Comparison of ENCODE assay signal across 9 cellular contexts in genomic region chr9:81557957-81558791, GRCh38.
DNase-seq lines count a peak whose midpoint lies in the region; ATAC-seq and TF ChIP-seq lines count a peak whose summit lies in the region.
"Had no signal": no experiment of that assay in that cellular context is flagged by ENCODE, and none has a peak within 500 bp of the region (broad histone marks: within the 10 kb centered on the region; RNA-seq: fewer than 3 reads in every experiment).

No MANE protein-coding gene starts in this region.

- no peaks in the 10 kb centered on the region for H3K27me3 Mint-ChIP-seq in activated naive CD8-positive, alpha-beta T cell treated with anti-CD3 and anti-CD28 coated beads, Interleukin-2, amount 50 U/mL, for 24 hours
- no peaks in the 10 kb centered on the region for H3K27me3 Mint-ChIP-seq in chondrocyte (ENCODE audit: low read depth)

- peak overlapping the region; percentile 50 to 72 (median 60) for H3K27ac ChIP-seq in gastroesophageal sphincter
- H3K27ac ChIP-seq in psoas muscle: peak overlapping the region; percentile 10

- peak; percentile 59 for DNase-seq in Caki2 (ENCODE audit: low read depth)
- DNase-seq in RPMI7951 (ENCODE audit: low read depth): peak; percentile 74
- DNase-seq in psoas muscle: no peak
- no peak for DNase-seq in activated naive CD8-positive, alpha-beta T cell treated with anti-CD3 and anti-CD28 coated beads, Interleukin-2, amount 50 U/mL, for 24 hours
- DNase-seq in activated gamma-delta T cell (lab: John Stamatoyannopoulos, UW): no peak
- DNase-seq in chondrocyte (ENCODE audit: low spot score): no peak

- no peak overlapping the region for H3K4me3 Mint-ChIP-seq in activated naive CD8-positive, alpha-beta T cell treated with anti-CD3 and anti-CD28 coated beads, Interleukin-2, amount 50 U/mL, for 24 hours
- H3K4me3 Mint-ChIP-seq in chondrocyte (ENCODE audit: unreplicated experiment): no peak overlapping the region
- H3K4me3 Mint-ChIP-seq: neural crest cell had no signal

- peaks cover 4% of the 10 kb centered on the region for H3K9me3 Mint-ChIP-seq in activated naive CD8-positive, alpha-beta T cell treated with anti-CD3 and anti-CD28 coated beads, Interleukin-2, amount 50 U/mL, for 24 hours
- no peaks in the 10 kb centered on the region for H3K9me3 Mint-ChIP-seq in chondrocyte (ENCODE audit: low read depth)

- no peak for TF ChIP-seq POLR2A in gastroesophageal sphincter (IDR thresholded peaks at IDR 0.05)

- H3K27ac Mint-ChIP-seq in activated naive CD8-positive, alpha-beta T cell treated with anti-CD3 and anti-CD28 coated beads, Interleukin-2, amount 50 U/mL, for 24 hours: no peak overlapping the region
- H3K27ac Mint-ChIP-seq in chondrocyte (ENCODE audit: unreplicated experiment): no peak overlapping the region

- no peaks in the 10 kb centered on the region for H3K36me3 Mint-ChIP-seq in activated naive CD8-positive, alpha-beta T cell treated with anti-CD3 and anti-CD28 coated beads, Interleukin-2, amount 50 U/mL, for 24 hours (ENCODE audit: low read depth)
- H3K36me3 Mint-ChIP-seq in chondrocyte (ENCODE audit: low read depth): no peaks in the 10 kb centered on the region

- H3K4me1 ChIP-seq in gastroesophageal sphincter (peaks cover 0 to 18% (median 5%) of the 10 kb centered on the region in 3 donors), psoas muscle (peaks cover 5% of the 10 kb centered on the region)

- 14 to 34% methylated on average over 7 of the region's 7 CpGs for whole genome bisulfite sequencing in gastroesophageal sphincter (ENCODE audit: low coverage in 1 of 2), 2 donors
- 28 to 35% (median 32%) methylated on average over 7 of the region's 7 CpGs for WGBS in psoas muscle, 3 donors

- in situ Hi-C loops in Caki2 (cut with HindIII; ENCODE audit: low pct_unique_long_range_greater_than_20kb, low sequenced_read_pairs): no loop called here

- no peaks in the 10 kb centered on the region for H3K36me3 ChIP-seq in gastroesophageal sphincter
- no peaks in the 10 kb centered on the region for H3K36me3 ChIP-seq in psoas muscle (ENCODE audit: insufficient read depth in 1 of 2, low read depth in 1 of 2)

- TF ChIP-seq CTCF in gastroesophageal sphincter (IDR thresholded peaks at IDR 0.05): no peak
- no peak for TF ChIP-seq CTCF in psoas muscle (IDR thresholded peaks at IDR 0.05)
- TF ChIP-seq CTCF in chondrocyte (IDR thresholded peaks at IDR 0.05): no peak

- TF ChIP-seq EP300 in gastroesophageal sphincter (IDR thresholded peaks at IDR 0.05): no peak

- H3K4me3 ChIP-seq in gastroesophageal sphincter (no peak overlapping the region), psoas muscle (no peak overlapping the region)

- no peaks in the 10 kb centered on the region for H3K9me3 ChIP-seq in gastroesophageal sphincter
- no peaks in the 10 kb centered on the region for H3K9me3 ChIP-seq in psoas muscle

- H3K27me3 ChIP-seq in gastroesophageal sphincter (no peaks in the 10 kb centered on the region), psoas muscle (ENCODE audit: insufficient read depth in 3 of 3, low read length in 2 of 3) (no peaks in the 10 kb centered on the region)

- intact Hi-C loops in psoas muscle (cut with DNase I): no loop called here

- ATAC-seq in gastroesophageal sphincter: peak; percentile 87
- peak; percentile 26 to 47 (median 38) for ATAC-seq in psoas muscle
- no peak for ATAC-seq in activated naive CD8-positive, alpha-beta T cell treated with anti-CD3 and anti-CD28 coated beads, Interleukin-2, amount 50 U/mL, for 24 hours
- no peak for ATAC-seq in HG03025 (IDR thresholded peaks at IDR 0.05; ENCODE audit: low FRiP score, unreplicated experiment)

- peaks cover 3% of the 10 kb centered on the region for H3K4me1 Mint-ChIP-seq in activated naive CD8-positive, alpha-beta T cell treated with anti-CD3 and anti-CD28 coated beads, Interleukin-2, amount 50 U/mL, for 24 hours
- H3K4me1 Mint-ChIP-seq in chondrocyte (ENCODE audit: low read depth): peaks cover 50% of the 10 kb centered on the region

Comparison
In these comparisons a context has a peak if more than half of its experiments do, and no peak if none do; other contexts are left out.
1. DNase-seq: peak in Caki2 (single experiment) and RPMI7951 (single experiment); none in psoas muscle (0 of 2), activated naive CD8-positive, alpha-beta T cell treated with anti-CD3 and anti-CD28 coated beads, Interleukin-2, amount 50 U/mL, for 24 hours (single experiment), activated gamma-delta T cell (single experiment) and chondrocyte (single experiment).
2. ATAC-seq: peak in gastroesophageal sphincter (single experiment) and psoas muscle (4 of 4); none in activated naive CD8-positive, alpha-beta T cell treated with anti-CD3 and anti-CD28 coated beads, Interleukin-2, amount 50 U/mL, for 24 hours (single experiment) and HG03025 (single experiment).